Comparison of ENCODE assay signal across 8 cellular contexts in the genomic region with DNA sequence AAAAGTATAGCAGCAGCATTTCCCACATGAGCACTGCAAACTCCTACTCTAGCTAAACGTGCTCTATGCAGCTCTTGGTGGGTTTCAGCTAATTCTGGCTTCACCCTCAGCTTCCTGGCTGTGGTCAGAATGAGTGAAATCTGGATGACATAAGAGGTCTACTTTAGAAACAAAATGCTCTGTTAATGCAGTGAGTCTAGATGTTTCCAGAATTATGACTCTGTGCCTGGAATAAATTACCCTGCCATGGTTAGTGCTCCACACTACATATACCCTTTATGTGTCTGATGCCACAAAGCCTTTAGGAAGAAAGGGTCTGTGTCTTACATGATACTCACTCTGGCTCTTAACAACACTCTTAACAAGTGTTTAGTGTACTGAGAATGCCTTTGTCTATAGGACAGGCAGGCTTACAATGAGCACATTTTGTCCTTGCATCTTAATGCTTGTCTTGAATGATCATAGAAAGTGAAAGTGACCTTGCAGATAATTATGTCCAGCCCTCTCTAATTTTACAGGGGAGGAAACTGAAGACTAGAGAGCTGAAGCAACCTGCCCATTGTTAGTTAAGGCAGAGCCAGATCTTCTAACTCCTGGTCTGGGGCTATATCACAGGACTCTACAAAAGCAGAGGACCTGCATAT. TPM values are rescaled to one million over a fixed set of nuclear protein-coding genes. Genes with fewer than 3 reads are reported as not detected.
DNase-seq lines count a peak whose midpoint lies in the region; ATAC-seq and TF ChIP-seq lines count a peak whose summit lies in the region.

No MANE protein-coding gene starts in this region.

- H3K9me1 ChIP-seq in IMR-90 (ENCODE audit: insufficient read depth, low read length), result peaks cover 17% of the 10 kb centered on the region

- H3K9me3 ChIP-seq in IMR-90 (ENCODE audit: control insufficient read depth, insufficient read depth, low read length) (no peaks in the 10 kb centered on the region), aorta (ENCODE audit: control insufficient read depth, low read length) (no peaks in the 10 kb centered on the region)

- H3F3A ChIP-seq in GM23338 (replicated peaks; ENCODE audit: low read depth), result no peaks in the 10 kb centered on the region

- 0 out of 2 replicates have a peak overlapping the region, but pooled peaks have one; percentile 32 for H3K23ac ChIP-seq in IMR-90 (ENCODE audit: low read depth, low read length)

- no peak overlapping the region for H2BK20ac ChIP-seq in IMR-90 (ENCODE audit: low read depth, low read length)

- DNase-seq in GDM1 (lab: John Stamatoyannopoulos, UW) (peak; percentile 29), IMR-90 (no peak), NCI-H526 treated with DMSO at 0.1 percent for 48 hours (lab: John Stamatoyannopoulos, UW) (no peak), aorta (no peak), GM23338 (ENCODE audit: low spot score) (no peak), occipital lobe (lab: John Stamatoyannopoulos, UW) (no peak)
- no peak for DNase-seq in activated naive CD8-positive, alpha-beta T cell treated with anti-CD3 and anti-CD28 coated beads, Interleukin-2, amount 10 ng/mL, durations not matched to agents 7 days and 5 days

- no peak overlapping the region for H2AK5ac ChIP-seq in IMR-90 (ENCODE audit: low read depth, low read length)

- TF ChIP-seq POLR2A in IMR-90 (IDR thresholded peaks at IDR 0.05; ENCODE audit: low read depth, low read length), result no peak

- H4K20me1 ChIP-seq in IMR-90 (ENCODE audit: insufficient read depth, low read length), result peaks cover 34% of the 10 kb centered on the region
- H4K20me1 ChIP-seq in GM23338 (replicated peaks; ENCODE audit: insufficient read depth), result peaks cover 8% of the 10 kb centered on the region; the same call in 1 of the 2 replicates

- peaks cover 24% of the 10 kb centered on the region for H3K79me2 ChIP-seq in GM23338 (replicated peaks; ENCODE audit: insufficient read depth)

- no peak overlapping the region for H4K5ac ChIP-seq in IMR-90 (ENCODE audit: low read depth, low read length)

- peak overlapping the region; percentile 63 for H3K4me3 Mint-ChIP-seq in activated naive CD8-positive, alpha-beta T cell treated with anti-CD3 and anti-CD28 coated beads, Interleukin-2, amount 10 ng/mL, durations not matched to agents 7 days and 5 days
- H3K4me3 Mint-ChIP-seq in GM23338, result no peak overlapping the region

- intact Hi-C loops in IMR-90 (cut with micrococcal nuclease), result no loop called here
- intact Hi-C loops in aorta (cut with DNase I), result no loop called here

- no peak overlapping the region for H3K27ac ChIP-seq in IMR-90 (ENCODE audit: insufficient read depth, low read length)
- H3K27ac ChIP-seq in aorta (ENCODE audit: low read depth in 1 of 2, low read length in 2 of 2), result no peak overlapping the region
- H3K27ac ChIP-seq in GM23338 (ENCODE audit: low read depth), result no peak overlapping the region

- in situ Hi-C loops in IMR-90 (cut with MboI; ENCODE audit: low sequenced_read_pairs), result loop anchor here (25.0 kb wide), 1 partner anchor 672 kb away; no protein-coding TSS in a partner anchor

- no peak overlapping the region for H3K56ac ChIP-seq in IMR-90 (ENCODE audit: extremely low read depth, insufficient read depth, low read length)

- H3K27me3 ChIP-seq in IMR-90 (ENCODE audit: control insufficient read depth, insufficient read depth, low read length) (no peaks in the 10 kb centered on the region), aorta (ENCODE audit: control insufficient read depth in 1 of 2, insufficient read depth in 2 of 2, low read length in 1 of 2) (no peaks in the 10 kb centered on the region), GM23338 (ENCODE audit: insufficient read depth) (no peaks in the 10 kb centered on the region)

- TF ChIP-seq CTCF in IMR-90 (conservative IDR thresholded peaks at IDR 0.05; ENCODE audit: low read depth, low read length), result no peak
- TF ChIP-seq CTCF in GM23338 (conservative IDR thresholded peaks at IDR 0.05; ENCODE audit: low read depth in 2 of 2), result no peak

- H2AFZ ChIP-seq in IMR-90 (replicated peaks; ENCODE audit: low read length, poor library complexity) (no peak overlapping the region), GM23338 (no peak overlapping the region)

- TF ChIP-seq RAD21 in IMR-90 (IDR thresholded peaks at IDR 0.05; ENCODE audit: low read length), result no peak

- no CpG with 5 or more reads among the region's 1 CpG for WGBS in IMR-90 (ENCODE audit: extremely low coverage in 2 of 2, insufficient read length in 1 of 2), 2 experiments
- 63 to 67% methylated on average over 1 of the region's 1 CpG for WGBS in aorta, 2 donors

- dilution Hi-C loops in IMR-90 (cut with HindIII; ENCODE audit: low sequenced_read_pairs, unreplicated experiment), result no loop called here

- H3K4me1 ChIP-seq in IMR-90 (ENCODE audit: control insufficient read depth, insufficient read depth, low read length), result peaks cover 13% of the 10 kb centered on the region
- H3K4me1 ChIP-seq in aorta (ENCODE audit: control insufficient read depth in 1 of 2, insufficient read depth in 2 of 2, low read length in 2 of 2), result peaks cover 7 to 14% of the 10 kb centered on the region in 2 donors
- H3K4me1 ChIP-seq in GM23338 (ENCODE audit: insufficient read depth), result peaks cover 14% of the 10 kb centered on the region

- peaks cover 36 to 74% of the 10 kb centered on the region in 2 experiments for H3K79me1 ChIP-seq in IMR-90 (ENCODE audit: low read depth in 1 of 2, low read length in 2 of 2)

- H2BK5ac ChIP-seq in IMR-90 (ENCODE audit: low read depth, low read length, poor library complexity, severe bottlenecking), result no peak overlapping the region

- H4K8ac ChIP-seq in IMR-90 (ENCODE audit: low read depth in 2 of 2, low read length in 2 of 2), result no peak overlapping the region

- no peak overlapping the region for H3K4me3 ChIP-seq in IMR-90 (ENCODE audit: insufficient read depth, low read depth, low read length)
- no peak overlapping the region for H3K4me3 ChIP-seq in aorta (ENCODE audit: low read length in 2 of 2)
- H3K4me3 ChIP-seq in GM23338, result no peak overlapping the region

- H2BK120ac ChIP-seq in IMR-90 (ENCODE audit: low read depth, low read length), result no peak overlapping the region

- POLR2A ChIA-PET in IMR-90 (lab: Charles Lee; ENCODE audit: unreplicated experiment), result no interaction called here
- POLR2A ChIA-PET in activated naive CD8-positive, alpha-beta T cell treated with anti-CD3 and anti-CD28 coated beads, Interleukin-2, amount 10 ng/mL, durations not matched to agents 7 days and 5 days (lab: Charles Lee), result interaction anchor here (0.7 to 4.2 kb wide), 3 partner anchors 9 to 79 kb away, joined by 3 to 26 read pairs (median 4); partner anchors contain the start of gene S100A10

- no peaks in the 10 kb centered on the region for H3K27me3 Mint-ChIP-seq in activated naive CD8-positive, alpha-beta T cell treated with anti-CD3 and anti-CD28 coated beads, Interleukin-2, amount 10 ng/mL, durations not matched to agents 7 days and 5 days
- H3K27me3 Mint-ChIP-seq in GM23338 (ENCODE audit: insufficient read depth, low read depth, poor library complexity), result no peaks in the 10 kb centered on the region

- H3K9ac ChIP-seq in IMR-90 (ENCODE audit: low read depth, low read length), result no peak overlapping the region

- BruUV-seq in IMR-90 (replicated peaks; lab: Mats Ljungman, UMichigan), result no TSS peak

- H2BK15ac ChIP-seq in IMR-90 (ENCODE audit: low read depth, low read length), result no peak overlapping the region

- H3K9me3 Mint-ChIP-seq in activated naive CD8-positive, alpha-beta T cell treated with anti-CD3 and anti-CD28 coated beads, Interleukin-2, amount 10 ng/mL, durations not matched to agents 7 days and 5 days, result no peaks in the 10 kb centered on the region
- H3K9me3 Mint-ChIP-seq in GM23338, result no peaks in the 10 kb centered on the region

- peak overlapping the region; percentile 89 for H3K27ac Mint-ChIP-seq in activated naive CD8-positive, alpha-beta T cell treated with anti-CD3 and anti-CD28 coated beads, Interleukin-2, amount 10 ng/mL, durations not matched to agents 7 days and 5 days
- H3K27ac Mint-ChIP-seq in GM23338, result no peak overlapping the region

- H3K36me3 ChIP-seq in IMR-90 (ENCODE audit: control insufficient read depth, insufficient read depth, low read length) (peaks cover 33% of the 10 kb centered on the region), aorta (ENCODE audit: control insufficient read depth in 1 of 2, insufficient read depth in 2 of 2, low read length in 1 of 2) (peaks cover 5 to 10% of the 10 kb centered on the region in 2 donors), GM23338 (ENCODE audit: insufficient read depth) (peaks cover 29% of the 10 kb centered on the region)

- CTCF ChIA-PET in IMR-90 (lab: Yijun Ruan, JAX), result no interaction called here

- H3K4me1 Mint-ChIP-seq in activated naive CD8-positive, alpha-beta T cell treated with anti-CD3 and anti-CD28 coated beads, Interleukin-2, amount 10 ng/mL, durations not matched to agents 7 days and 5 days, result peaks cover 63% of the 10 kb centered on the region
- H3K4me1 Mint-ChIP-seq in GM23338, result peaks cover 16% of the 10 kb centered on the region

- H3K14ac ChIP-seq in IMR-90 (replicated peaks; ENCODE audit: low read depth, low read length), result no peak overlapping the region

- no peak overlapping the region for H3K4ac ChIP-seq in IMR-90 (ENCODE audit: low read depth, low read length)

- H3K4me2 ChIP-seq in IMR-90 (ENCODE audit: low read depth, low read length) (no peak overlapping the region), GM23338 (no peak overlapping the region)

- no peaks in the 10 kb centered on the region; the same call in 1 of the 2 replicates for H3K9me2 ChIP-seq in GM23338 (ENCODE audit: insufficient read depth)

- no peak overlapping the region for H2AK9ac ChIP-seq in IMR-90 (replicated peaks; ENCODE audit: low read depth, low read length, poor library complexity)

- no peak overlapping the region for H3K18ac ChIP-seq in IMR-90 (ENCODE audit: low read depth, low read length)

- ATAC-seq in GM21367 (IDR thresholded peaks at IDR 0.05; ENCODE audit: unreplicated experiment) (peak; percentile 70), IMR-90 (ENCODE audit: low read depth) (no peak), aorta (ENCODE audit: low FRiP score) (no peak), GM23338 (no peak)
- peak; percentile 87 for ATAC-seq in activated naive CD8-positive, alpha-beta T cell treated with anti-CD3 and anti-CD28 coated beads, Interleukin-2, amount 10 ng/mL, durations not matched to agents 7 days and 5 days (ENCODE audit: low read depth)

- peaks cover 65% of the 10 kb centered on the region for H3K36me3 Mint-ChIP-seq in activated naive CD8-positive, alpha-beta T cell treated with anti-CD3 and anti-CD28 coated beads, Interleukin-2, amount 10 ng/mL, durations not matched to agents 7 days and 5 days
- no peaks in the 10 kb centered on the region for H3K36me3 Mint-ChIP-seq in GM23338 (ENCODE audit: low read depth)

- H4K91ac ChIP-seq in IMR-90 (ENCODE audit: insufficient read depth, low read depth, low read length), result no peak overlapping the region

RNA-seq across cellular contexts. Expression of gene S100A10, which starts 9.2 kb away (rescaled TPM):
- 77.2 and 86.0 TPM in 2 replicates for total RNA-seq in IMR-90 (2012; rRNA removed)
- polyA plus RNA-seq in IMR-90 (2012; rRNA removed), result 223 and 277 TPM in 2 replicates
- 119 and 149 TPM in 2 replicates for polyA plus RNA-seq in IMR-90 (2012; cell fraction: cytosol; rRNA removed)
- polyA plus RNA-seq in IMR-90 (2012; cell fraction: nucleus; rRNA removed; ENCODE audit: low replicate concordance), result 18.1 and 82.0 TPM in 2 replicates
- 100 to 1,000 TPM; 529 to 544 TPM for total RNA-seq in activated naive CD8-positive, alpha-beta T cell treated with anti-CD3 and anti-CD28 coated beads, Interleukin-2, amount 10 ng/mL, durations not matched to agents 7 days and 5 days
- total RNA-seq in aorta, result 100 to 1,000 TPM; 188 to 386 TPM
- 100 to 1,000 TPM; 244 to 417 TPM for polyA plus RNA-seq in aorta
- total RNA-seq in GM23338 (2014; rRNA removed; shearing (Covaris generic)), result 25.6 and 35.9 TPM in 2 replicates
- 634 and 677 TPM in 2 replicates for polyA plus RNA-seq in GM23338 (2016; fragmentation: Nextera tagmentation; extraction: Ambion mirVana)
- 2.8 TPM for total RNA-seq in occipital lobe

RNA-seq across cellular contexts. Expression of gene S100A11, which starts 52.4 kb away (rescaled TPM):
- total RNA-seq in IMR-90 (2012; rRNA removed) (117 and 167 TPM in 2 replicates), aorta (100 to 1,000 TPM; 416 to 418 TPM), occipital lobe (0.78 TPM)
- polyA plus RNA-seq in IMR-90 (2012; rRNA removed) (1,354 and 1,402 TPM in 2 replicates), aorta (100 to 1,000 TPM; 751 to 960 TPM), GM23338 (2016; fragmentation: Nextera tagmentation; extraction: Ambion mirVana) (596 and 668 TPM in 2 replicates)
- polyA plus RNA-seq in IMR-90 (2012; cell fraction: cytosol; rRNA removed), result 1,239 and 1,683 TPM in 2 replicates
- polyA plus RNA-seq in IMR-90 (2012; cell fraction: nucleus; rRNA removed; ENCODE audit: low replicate concordance), result 148 and 260 TPM in 2 replicates
- 100 to 1,000 TPM; 241 to 262 TPM for total RNA-seq in activated naive CD8-positive, alpha-beta T cell treated with anti-CD3 and anti-CD28 coated beads, Interleukin-2, amount 10 ng/mL, durations not matched to agents 7 days and 5 days
- total RNA-seq in GM23338 (2014; rRNA removed; shearing (Covaris generic)), result 73.1 and 78.6 TPM in 2 replicates

Comparison
In these comparisons a context has a peak if more than half of its experiments do, and no peak if none do; other contexts are left out.
1. ATAC-seq: peak in GM21367 (single experiment) and activated naive CD8-positive, alpha-beta T cell treated with anti-CD3 and anti-CD28 coated beads, Interleukin-2, amount 10 ng/mL, durations not matched to agents 7 days and 5 days (single experiment); none in IMR-90 (single experiment), aorta (single experiment) and GM23338 (single experiment).
2. RNA of gene S100A11, which starts 52.4 kb away (total RNA-seq): 416 to 418 TPM in aorta, 241 to 262 TPM in activated naive CD8-positive, alpha-beta T cell treated with anti-CD3 and anti-CD28 coated beads, Interleukin-2, amount 10 ng/mL, durations not matched to agents 7 days and 5 days, 117 to 167 TPM in IMR-90 and 73.1 to 78.6 TPM in GM23338; 0.78 TPM in occipital lobe (single experiment); every median in the first group is over 10 times any median in the second.